ENCODE assay signal across 1 cellular context in genomic region chr10:104326991-104327610, GRCh38.
TF ChIP-seq lines count a peak whose summit lies in the region.

No MANE protein-coding gene starts in this region.

TF ChIP-seq in A549, 52 proteins besides CTCF, POLR2A, EP300 and RAD21 (continued from another document):
- TF ChIP-seq, protein P1, sequence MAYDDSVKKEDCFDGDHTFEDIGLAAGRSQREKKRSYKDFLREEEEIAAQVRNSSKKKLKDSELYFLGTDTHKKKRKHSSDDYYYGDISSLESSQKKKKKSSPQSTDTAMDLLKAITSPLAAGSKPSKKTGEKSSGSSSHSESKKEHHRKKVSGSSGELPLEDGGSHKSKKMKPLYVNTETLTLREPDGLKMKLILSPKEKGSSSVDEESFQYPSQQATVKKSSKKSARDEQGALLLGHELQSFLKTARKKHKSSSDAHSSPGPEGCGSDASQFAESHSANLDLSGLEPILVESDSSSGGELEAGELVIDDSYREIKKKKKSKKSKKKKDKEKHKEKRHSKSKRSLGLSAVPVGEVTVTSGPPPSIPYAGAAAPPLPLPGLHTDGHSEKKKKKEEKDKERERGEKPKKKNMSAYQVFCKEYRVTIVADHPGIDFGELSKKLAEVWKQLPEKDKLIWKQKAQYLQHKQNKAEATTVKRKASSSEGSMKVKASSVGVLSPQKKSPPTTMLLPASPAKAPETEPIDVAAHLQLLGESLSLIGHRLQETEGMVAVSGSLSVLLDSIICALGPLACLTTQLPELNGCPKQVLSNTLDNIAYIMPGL (CRISPR knock-in tag; IDR thresholded peaks at IDR 0.05; ENCODE audit: borderline replicate concordance), result no peak
